ENCODE assay signal across 9 cellular contexts in the genomic region with DNA sequence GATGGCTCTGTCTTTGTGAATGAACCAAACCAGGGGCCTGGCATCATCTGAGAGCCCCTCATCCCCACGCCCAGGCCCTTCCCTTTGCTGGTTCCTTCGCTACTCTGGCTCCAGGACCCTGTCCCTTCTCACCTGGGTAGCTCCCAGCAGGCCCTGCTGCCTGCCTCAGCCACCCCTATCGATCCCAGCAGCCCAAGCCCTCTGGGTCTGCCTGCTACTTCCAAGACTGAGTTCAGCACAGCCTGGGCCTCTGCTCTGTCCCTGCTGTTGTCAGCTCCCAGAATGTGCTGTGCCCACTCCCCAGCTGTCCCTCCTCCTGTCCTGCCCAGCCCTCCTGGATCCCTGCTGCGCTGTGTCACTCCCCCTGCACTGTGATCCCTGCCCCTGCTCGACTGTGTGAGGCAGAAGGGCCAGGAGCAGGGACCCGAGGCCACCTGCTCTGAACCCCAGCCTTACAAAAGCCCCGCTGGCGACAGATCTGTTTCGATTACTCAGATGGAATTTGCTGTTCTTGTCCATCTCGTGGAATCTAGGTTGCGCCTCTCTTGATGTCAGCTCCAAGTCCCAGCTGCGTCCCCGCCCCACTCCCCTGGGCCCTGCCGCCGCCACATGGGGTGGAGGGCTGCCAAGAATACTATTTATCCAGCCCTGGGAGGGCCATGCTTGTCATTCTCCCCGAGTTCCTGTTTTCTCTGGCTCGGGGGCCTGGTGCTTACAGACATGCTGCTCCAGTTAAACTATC. TPM values are rescaled to one million over a fixed set of nuclear protein-coding genes. Genes with fewer than 3 reads are reported as not detected.
DNase-seq lines count a peak whose midpoint lies in the region; ATAC-seq and TF ChIP-seq lines count a peak whose summit lies in the region.
"Had no signal": no experiment of that assay in that cellular context is flagged by ENCODE, and none has a peak within 500 bp of the region (broad histone marks: within the 10 kb centered on the region; RNA-seq: fewer than 3 reads in every experiment).

No MANE protein-coding gene starts in this region.

- H3K4me1 Mint-ChIP-seq in activated naive CD4-positive, alpha-beta T cell treated with anti-CD3 and anti-CD28 coated beads for 36 hours (ENCODE audit: low read depth): no peaks in the 10 kb centered on the region
- H3K4me1 Mint-ChIP-seq: B cell had no signal

- H3K27me3 Mint-ChIP-seq in activated naive CD4-positive, alpha-beta T cell treated with anti-CD3 and anti-CD28 coated beads for 36 hours (ENCODE audit: low read depth): no peaks in the 10 kb centered on the region
- H3K27me3 Mint-ChIP-seq: B cell had no signal

- H3K9me3 Mint-ChIP-seq in activated naive CD4-positive, alpha-beta T cell treated with anti-CD3 and anti-CD28 coated beads, Interleukin-2, amount 50 U/mL, for 72 hours: no peaks in the 10 kb centered on the region
- H3K9me3 Mint-ChIP-seq in activated naive CD4-positive, alpha-beta T cell treated with anti-CD3 and anti-CD28 coated beads for 36 hours: no peaks in the 10 kb centered on the region

- no peak overlapping the region for H3K4me3 ChIP-seq in esophagus (ENCODE audit: low read depth in 1 of 2, low read length in 2 of 2)
- no peak overlapping the region for H3K4me3 ChIP-seq in uterus

- 58 to 64% methylated on average over 17 of the region's 17 CpGs for WGBS in esophagus, 2 donors

- no peak for TF ChIP-seq CTCF in uterus (IDR thresholded peaks at IDR 0.05)

- H3K36me3 Mint-ChIP-seq in activated naive CD4-positive, alpha-beta T cell treated with anti-CD3 and anti-CD28 coated beads, Interleukin-2, amount 50 U/mL, for 72 hours: peaks cover 0 to 16% of the 10 kb centered on the region in 2 donors
- H3K36me3 Mint-ChIP-seq in activated naive CD4-positive, alpha-beta T cell treated with anti-CD3 and anti-CD28 coated beads for 36 hours (ENCODE audit: low read depth): peaks cover 26% of the 10 kb centered on the region

- CTCF ChIA-PET in activated naive CD4-positive, alpha-beta T cell treated with anti-CD3 and anti-CD28 coated beads for 36 hours (lab: Charles Lee): interaction anchor here (0.6 to 1.1 kb wide), 2 partner anchors 93 to 133 kb away, joined by 3 read pairs; no protein-coding TSS in a partner anchor

- H3K4me1 ChIP-seq in esophagus (ENCODE audit: control insufficient read depth in 2 of 2, insufficient read depth in 2 of 2, low read length in 1 of 2): peaks cover 0 to 4% of the 10 kb centered on the region in 2 donors
- peaks cover 0 to 12% of the 10 kb centered on the region in 2 donors for H3K4me1 ChIP-seq in uterus

- H3K27me3 ChIP-seq in esophagus (ENCODE audit: control insufficient read depth in 1 of 2, insufficient read depth in 2 of 2, low read length in 2 of 2): no peaks in the 10 kb centered on the region
- H3K27me3 ChIP-seq in uterus: no peaks in the 10 kb centered on the region

- H3K27ac ChIP-seq in esophagus (ENCODE audit: low read depth in 2 of 2, low read length in 1 of 2): peak overlapping the region; percentile 48 to 54
- peak overlapping the region; percentile 73 to 77 for H3K27ac ChIP-seq in uterus

- no peak for DNase-seq in activated naive CD4-positive, alpha-beta T cell treated with anti-CD3 and anti-CD28 coated beads, Interleukin-2, amount 50 U/mL, for 72 hours (ENCODE audit: low spot score in 2 of 2)
- no peak for DNase-seq in activated naive CD4-positive, alpha-beta T cell treated with anti-CD3 and anti-CD28 coated beads for 36 hours
- DNase-seq in midbrain (lab: John Stamatoyannopoulos, UW): peak; percentile 43
- peak; percentile 73 to 75 for DNase-seq in uterus
- DNase-seq in DMS53 (lab: John Stamatoyannopoulos, UW): no peak
- no peak for DNase-seq in NCI-H226

- no peak for TF ChIP-seq POLR2A in uterus (IDR thresholded peaks at IDR 0.05)

- no peak overlapping the region for H3K4me3 Mint-ChIP-seq in activated naive CD4-positive, alpha-beta T cell treated with anti-CD3 and anti-CD28 coated beads for 36 hours
- H3K4me3 Mint-ChIP-seq: B cell had no signal

- H3K36me3 ChIP-seq in esophagus (ENCODE audit: control insufficient read depth in 2 of 2, insufficient read depth in 2 of 2, low read length in 1 of 2) (peaks cover 0 to 14% of the 10 kb centered on the region in 2 donors), uterus (no peaks in the 10 kb centered on the region)

- H3K27ac Mint-ChIP-seq in activated naive CD4-positive, alpha-beta T cell treated with anti-CD3 and anti-CD28 coated beads, Interleukin-2, amount 50 U/mL, for 72 hours: peak overlapping the region; percentile 2 to 9
- no peak overlapping the region for H3K27ac Mint-ChIP-seq in activated naive CD4-positive, alpha-beta T cell treated with anti-CD3 and anti-CD28 coated beads for 36 hours
- H3K27ac Mint-ChIP-seq: B cell had no signal

- intact Hi-C loops in activated naive CD4-positive, alpha-beta T cell treated with anti-CD3 and anti-CD28 coated beads for 36 hours (cut with micrococcal nuclease): no loop called here
- intact Hi-C loops in uterus (cut with DNase I; ENCODE audit: low total_unique reads): no loop called here

- H3K9me3 ChIP-seq in esophagus (ENCODE audit: control insufficient read depth in 2 of 2, insufficient read depth in 1 of 2, low read depth in 1 of 2, low read length in 1 of 2) (no peaks in the 10 kb centered on the region), uterus (no peaks in the 10 kb centered on the region)

- ATAC-seq in activated naive CD4-positive, alpha-beta T cell treated with anti-CD3 and anti-CD28 coated beads, Interleukin-2, amount 50 U/mL, for 72 hours: no peak
- no peak for ATAC-seq in HG03342 (IDR thresholded peaks at IDR 0.05; ENCODE audit: unreplicated experiment)

RNA-seq across cellular contexts. Expression of gene MRPL21, which starts 13.0 kb away (rescaled TPM):
- total RNA-seq in activated naive CD4-positive, alpha-beta T cell treated with anti-CD3 and anti-CD28 coated beads, Interleukin-2, amount 50 U/mL, for 72 hours: 10 to 100 TPM; 49.4 to 87.1 TPM
- 10 to 100 TPM; 90.8 to 92.1 TPM for total RNA-seq in activated naive CD4-positive, alpha-beta T cell treated with anti-CD3 and anti-CD28 coated beads for 36 hours
- 10 to 100 TPM; 63.0 to 77.6 TPM for polyA plus RNA-seq in esophagus
- total RNA-seq in uterus: 10 to 100 TPM; 29.2 to 52.7 (median 36.9) TPM

RNA-seq across cellular contexts. Expression of gene IGHMBP2, which starts 13.0 kb away (rescaled TPM):
- 10 to 100 TPM; 21.2 to 60.2 TPM for total RNA-seq in activated naive CD4-positive, alpha-beta T cell treated with anti-CD3 and anti-CD28 coated beads, Interleukin-2, amount 50 U/mL, for 72 hours
- total RNA-seq in activated naive CD4-positive, alpha-beta T cell treated with anti-CD3 and anti-CD28 coated beads for 36 hours: 10 to 100 TPM; 29.4 to 31.1 TPM
- 10 to 100 TPM; 10.9 to 22.3 TPM for polyA plus RNA-seq in esophagus
- 10 to 100 TPM in 3 of 4 donors, under 1 TPM in 1; 0.88 to 38.5 (median 19.9) TPM for total RNA-seq in uterus

RNA-seq across cellular contexts. Expression of gene CPT1A, which starts 48.9 kb away (rescaled TPM):
- 10 to 100 TPM; 23.0 to 41.3 TPM for total RNA-seq in activated naive CD4-positive, alpha-beta T cell treated with anti-CD3 and anti-CD28 coated beads, Interleukin-2, amount 50 U/mL, for 72 hours
- 10 to 100 TPM; 15.3 to 16.1 TPM for total RNA-seq in activated naive CD4-positive, alpha-beta T cell treated with anti-CD3 and anti-CD28 coated beads for 36 hours
- 10 to 100 TPM in 1 of 2 donors, 1 to 10 TPM in 1; 8.4 to 13.8 TPM for polyA plus RNA-seq in esophagus
- total RNA-seq in uterus: 100 to 1,000 TPM in 2 of 4 donors, 10 to 100 TPM in 2; 27.2 to 125 (median 67.9) TPM

Comparison
In these comparisons a context has a peak if more than half of its experiments do, and no peak if none do; other contexts are left out.
1. DNase-seq: peak in midbrain (single experiment) and uterus (2 of 2); none in activated naive CD4-positive, alpha-beta T cell treated with anti-CD3 and anti-CD28 coated beads, Interleukin-2, amount 50 U/mL, for 72 hours (0 of 2), activated naive CD4-positive, alpha-beta T cell treated with anti-CD3 and anti-CD28 coated beads for 36 hours (single experiment), DMS53 (single experiment) and NCI-H226 (single experiment).